ENCODE assay signal across 30 cellular contexts in genomic region chr5:144941-145340, GRCh38. TPM values are rescaled to one million over a fixed set of nuclear protein-coding genes. Genes with fewer than 3 reads are reported as not detected.
"Had no signal": no experiment of that assay in that cellular context is flagged by ENCODE, and none has a peak within 500 bp of the region (broad histone marks: within the 10 kb centered on the region; RNA-seq: fewer than 3 reads in every experiment).

No MANE protein-coding gene starts in this region.

- H3K4me3 ChIP-seq: coronary artery, esophagus squamous epithelium, gastrocnemius medialis, heart right ventricle, left ventricle myocardium inferior, lower lobe of right lung, mucosa of descending colon had no signal

- H3K36me3 ChIP-seq: esophagus squamous epithelium, gastrocnemius medialis, heart right ventricle, left ventricle myocardium inferior, lower lobe of right lung had no signal

- H3K27ac ChIP-seq: coronary artery, esophagus squamous epithelium, gastrocnemius medialis, heart right ventricle, left ventricle myocardium inferior, lower lobe of right lung had no signal

- ATAC-seq: effector memory CD8-positive, alpha-beta T cell; gastrocnemius medialis; heart right ventricle; left colon; left lobe of liver; lower lobe of right lung; mucosa of descending colon had no signal

- DNase-seq: effector CD8-positive, alpha-beta T cell; effector memory CD8-positive, alpha-beta T cell; endodermal cell; esophagus squamous epithelium; foreskin fibroblast; foreskin melanocyte; gastrocnemius medialis; glutamatergic neuron; head of caudate nucleus; heart right ventricle; hippocampal formation; kidney glomerular epithelial cell; left colon; left ventricle myocardium inferior; lower lobe of right lung; mesenchymal stem cell; mucosa of descending colon; naive B cell had no signal

- FAIRE-seq: colon, endometrium, islet of Langerhans, keratinocyte had no signal

- H3K4me1 ChIP-seq: gastrocnemius medialis, heart right ventricle, left ventricle myocardium inferior, lower lobe of right lung had no signal

RNA-seq across cellular contexts. Expression of gene LRRC14B, which starts 46.4 kb away (rescaled TPM):
- total RNA-seq: dermis microvascular lymphatic vessel endothelial cell, endodermal cell, epithelial cell of proximal tubule, esophagus squamous epithelium, glomerular endothelial cell, left colon, left lobe of liver, lower lobe of right lung, lung microvascular endothelial cell, mesenteric fat pad, mucosa of descending colon had no signal
- polyA plus RNA-seq: keratinocyte, liver had no signal

RNA-seq across cellular contexts. Expression of gene PLEKHG4B, which starts 53.0 kb away (rescaled TPM):
- total RNA-seq: dermis microvascular lymphatic vessel endothelial cell, gastrocnemius medialis, left ventricle myocardium inferior, mesenteric fat pad had no signal
- polyA plus RNA-seq: keratinocyte had no signal
